ENCODE assay signal across 1 cellular context in genomic region chr22:20166703-20167102, GRCh38.
TF ChIP-seq lines count a peak whose summit lies in the region.

No MANE protein-coding gene starts in this region.

TF ChIP-seq in K562, 482 proteins besides CTCF, POLR2A, EP300 and RAD21 (continues in another document):
- TF ChIP-seq TAF15 (IDR thresholded peaks at IDR 0.05; ENCODE audit: low read depth, low read length) (peak; percentile 72; the same call in 1 of the 2 replicates), YBX1 (IDR thresholded peaks at IDR 0.05) (no peak), USF1 (CRISPR knock-in tag; IDR thresholded peaks at IDR 0.05) (peak; percentile 20; the same call in 1 of the 2 replicates), ZNF408 (CRISPR knock-in tag; IDR thresholded peaks at IDR 0.05; ENCODE audit: low read depth) (no peak), PTRF (tag; IDR thresholded peaks at IDR 0.05) (no peak), HDAC6 (IDR thresholded peaks at IDR 0.05; ENCODE audit: low read depth, low read length) (no peak), NFE2 (IDR thresholded peaks at IDR 0.05; ENCODE audit: low read depth) (no peak), MYBL2 (IDR thresholded peaks at IDR 0.05; ENCODE audit: low read depth) (no peak), MYBL2 (CRISPR knock-in tag; IDR thresholded peaks at IDR 0.05; ENCODE audit: borderline replicate concordance) (0 out of 2 replicates have a peak, but pooled peaks have one; percentile 37), CUX1 (CRISPR knock-in tag; IDR thresholded peaks at IDR 0.05) (no peak), KLF13 (tag; IDR thresholded peaks at IDR 0.05; ENCODE audit: borderline replicate concordance, low read depth) (no peak), SAP30 (IDR thresholded peaks at IDR 0.05; ENCODE audit: borderline replicate concordance, insufficient read depth, low read depth, low read length, poor library complexity, severe bottlenecking) (no peak), PRDM10 (IDR thresholded peaks at IDR 0.05; ENCODE audit: partially characterized antibody) (no peak), ZNF589 (CRISPR knock-in tag; IDR thresholded peaks at IDR 0.05; ENCODE audit: low read depth) (no peak), ZBTB49 (CRISPR knock-in tag; IDR thresholded peaks at IDR 0.05; ENCODE audit: borderline replicate concordance) (no peak), CHAMP1 (IDR thresholded peaks at IDR 0.05) (no peak), ZNF79 (CRISPR knock-in tag; IDR thresholded peaks at IDR 0.05; ENCODE audit: low read depth) (no peak), HES1 (IDR thresholded peaks at IDR 0.05; ENCODE audit: low read depth) (no peak), ZNF609 (CRISPR knock-in tag; IDR thresholded peaks at IDR 0.05; ENCODE audit: borderline replicate concordance) (no peak), GATA2 (CRISPR knock-in tag; IDR thresholded peaks at IDR 0.05) (no peak), KLF6 (CRISPR knock-in tag; IDR thresholded peaks at IDR 0.05; ENCODE audit: borderline replicate concordance) (no peak), TSHZ1 (CRISPR knock-in tag; IDR thresholded peaks at IDR 0.05) (no peak), TSC22D4 (tag; IDR thresholded peaks at IDR 0.05) (no peak), BRCA1 (IDR thresholded peaks at IDR 0.05) (no peak), BRCA1 (CRISPR knock-in tag; IDR thresholded peaks at IDR 0.05) (peak; percentile 68; the same call in 1 of the 2 replicates), CREM (IDR thresholded peaks at IDR 0.05; ENCODE audit: low read depth) (no peak), FOXJ2 (tag; IDR thresholded peaks at IDR 0.05) (no peak), NCOA1 (IDR thresholded peaks at IDR 0.05; ENCODE audit: low read depth) (no peak), BHLHE40 (IDR thresholded peaks at IDR 0.05; ENCODE audit: low read length) (no peak), RBM15 (IDR thresholded peaks at IDR 0.05; ENCODE audit: insufficient read depth, low read length) (no peak), HDAC1 (IDR thresholded peaks at IDR 0.05) (no peak), ZNF121 (CRISPR knock-in tag; conservative IDR thresholded peaks at IDR 0.05) (no peak), ZNF134 (CRISPR knock-in tag; conservative IDR thresholded peaks at IDR 0.05) (no peak), ATF7 (IDR thresholded peaks at IDR 0.05) (no peak)
